ENCODE assay signal across 1 cellular context in the genomic region with DNA sequence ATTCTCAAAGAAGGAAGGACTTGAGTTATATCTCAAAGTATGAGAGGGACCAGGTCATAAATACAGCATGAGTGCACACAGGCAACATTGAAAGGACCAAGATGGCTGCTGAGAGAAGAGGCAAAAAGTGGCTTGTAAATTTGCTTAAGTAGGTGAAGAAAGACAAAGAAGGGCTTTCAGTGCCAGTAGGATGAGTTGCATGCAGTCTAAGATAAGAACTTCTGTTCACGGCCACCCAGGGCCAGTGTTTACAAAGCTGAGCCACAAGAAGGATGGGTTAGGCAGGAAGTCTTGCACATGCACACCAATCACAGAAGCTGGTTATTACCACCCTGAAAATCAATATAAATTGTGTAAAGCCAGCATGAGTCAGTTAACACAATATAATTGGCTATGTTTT.
TF ChIP-seq lines count a peak whose summit lies in the region.

No MANE protein-coding gene starts in this region.

TF ChIP-seq in K562, 482 proteins besides CTCF, POLR2A, EP300 and RAD21 (continued from another document):
- TF ChIP-seq ATF1 (CRISPR knock-in tag; IDR thresholded peaks at IDR 0.05): no peak
- TF ChIP-seq ATF1 (tag; IDR thresholded peaks at IDR 0.05): no peak
- no peak for TF ChIP-seq SIX5 (IDR thresholded peaks at IDR 0.05; ENCODE audit: borderline replicate concordance in 1 of 2, insufficient read depth in 1 of 2, low read depth in 1 of 2, low read length in 2 of 2)
- TF ChIP-seq, protein P1, sequence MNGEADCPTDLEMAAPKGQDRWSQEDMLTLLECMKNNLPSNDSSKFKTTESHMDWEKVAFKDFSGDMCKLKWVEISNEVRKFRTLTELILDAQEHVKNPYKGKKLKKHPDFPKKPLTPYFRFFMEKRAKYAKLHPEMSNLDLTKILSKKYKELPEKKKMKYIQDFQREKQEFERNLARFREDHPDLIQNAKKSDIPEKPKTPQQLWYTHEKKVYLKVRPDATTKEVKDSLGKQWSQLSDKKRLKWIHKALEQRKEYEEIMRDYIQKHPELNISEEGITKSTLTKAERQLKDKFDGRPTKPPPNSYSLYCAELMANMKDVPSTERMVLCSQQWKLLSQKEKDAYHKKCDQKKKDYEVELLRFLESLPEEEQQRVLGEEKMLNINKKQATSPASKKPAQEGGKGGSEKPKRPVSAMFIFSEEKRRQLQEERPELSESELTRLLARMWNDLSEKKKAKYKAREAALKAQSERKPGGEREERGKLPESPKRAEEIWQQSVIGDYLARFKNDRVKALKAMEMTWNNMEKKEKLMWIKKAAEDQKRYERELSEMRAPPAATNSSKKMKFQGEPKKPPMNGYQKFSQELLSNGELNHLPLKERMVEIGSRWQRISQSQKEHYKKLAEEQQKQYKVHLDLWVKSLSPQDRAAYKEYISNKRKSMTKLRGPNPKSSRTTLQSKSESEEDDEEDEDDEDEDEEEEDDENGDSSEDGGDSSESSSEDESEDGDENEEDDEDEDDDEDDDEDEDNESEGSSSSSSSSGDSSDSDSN (IDR thresholded peaks at IDR 0.05; ENCODE audit: borderline replicate concordance in 1 of 2, low read depth in 2 of 2, low read length in 2 of 2): no peak
- TF ChIP-seq HMGN3 (IDR thresholded peaks at IDR 0.05; ENCODE audit: borderline replicate concordance, extremely low read depth, insufficient read length, low read depth, low read length): no peak
- no peak for TF ChIP-seq HMGXB4 (CRISPR knock-in tag; IDR thresholded peaks at IDR 0.05)
- no peak for TF ChIP-seq U2AF1 (optimal IDR thresholded peaks at IDR 0.05; ENCODE audit: low read depth, low read length)
- peak in 1 of 2 experiments; percentile 47; a peak in 1 of 4 replicates for TF ChIP-seq NRF1 (conservative IDR thresholded peaks at IDR 0.05 in 1 of 2, IDR thresholded peaks at IDR 0.05 in 1 of 2)
- TF ChIP-seq ZNF444 (CRISPR knock-in tag; IDR thresholded peaks at IDR 0.05): no peak
- no peak for TF ChIP-seq NFE2 (IDR thresholded peaks at IDR 0.05; ENCODE audit: low read depth)
- TF ChIP-seq ZNF384 (IDR thresholded peaks at IDR 0.05; ENCODE audit: low read depth, low read length): no peak
- peak; percentile 56 for TF ChIP-seq CBFA2T2 (conservative IDR thresholded peaks at IDR 0.05)
- TF ChIP-seq, protein P2, sequence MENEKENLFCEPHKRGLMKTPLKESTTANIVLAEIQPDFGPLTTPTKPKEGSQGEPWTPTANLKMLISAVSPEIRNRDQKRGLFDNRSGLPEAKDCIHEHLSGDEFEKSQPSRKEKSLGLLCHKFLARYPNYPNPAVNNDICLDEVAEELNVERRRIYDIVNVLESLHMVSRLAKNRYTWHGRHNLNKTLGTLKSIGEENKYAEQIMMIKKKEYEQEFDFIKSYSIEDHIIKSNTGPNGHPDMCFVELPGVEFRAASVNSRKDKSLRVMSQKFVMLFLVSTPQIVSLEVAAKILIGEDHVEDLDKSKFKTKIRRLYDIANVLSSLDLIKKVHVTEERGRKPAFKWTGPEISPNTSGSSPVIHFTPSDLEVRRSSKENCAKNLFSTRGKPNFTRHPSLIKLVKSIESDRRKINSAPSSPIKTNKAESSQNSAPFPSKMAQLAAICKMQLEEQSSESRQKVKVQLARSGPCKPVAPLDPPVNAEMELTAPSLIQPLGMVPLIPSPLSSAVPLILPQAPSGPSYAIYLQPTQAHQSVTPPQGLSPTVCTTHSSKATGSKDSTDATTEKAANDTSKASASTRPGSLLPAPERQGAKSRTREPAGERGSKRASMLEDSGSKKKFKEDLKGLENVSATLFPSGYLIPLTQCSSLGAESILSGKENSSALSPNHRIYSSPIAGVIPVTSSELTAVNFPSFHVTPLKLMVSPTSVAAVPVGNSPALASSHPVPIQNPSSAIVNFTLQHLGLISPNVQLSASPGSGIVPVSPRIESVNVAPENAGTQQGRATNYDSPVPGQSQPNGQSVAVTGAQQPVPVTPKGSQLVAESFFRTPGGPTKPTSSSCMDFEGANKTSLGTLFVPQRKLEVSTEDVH (IDR thresholded peaks at IDR 0.05; ENCODE audit: low read depth, partially characterized antibody): no peak
TF ChIP-seq in K562: peak in this region for 40.
